Comparison of ENCODE assay signal across 1 cellular context in genomic region chr9:136343121-136343883, GRCh38.
TF ChIP-seq lines count a peak whose summit lies in the region.

No MANE protein-coding gene starts in this region.

TF ChIP-seq in HCT116, 20 proteins besides CTCF, POLR2A, EP300 and RAD21 (continued from another document):
- no peak for TF ChIP-seq REST (IDR thresholded peaks at IDR 0.05; ENCODE audit: low read depth)
TF ChIP-seq in HCT116: peak in this region for 0.
